8 cellular contexts compared by ENCODE assay signal in genomic region chr9:134136117-134136996, GRCh38. TPM values are rescaled to one million over a fixed set of nuclear protein-coding genes. Genes with fewer than 3 reads are reported as not detected.
DNase-seq lines count a peak whose midpoint lies in the region; ATAC-seq and TF ChIP-seq lines count a peak whose summit lies in the region.

No MANE protein-coding gene starts in this region.

- no peaks in the 10 kb centered on the region for H3K9me3 ChIP-seq in Caco-2

- H3K27me3 ChIP-seq in Caco-2 (replicated peaks; ENCODE audit: control insufficient read depth, insufficient read depth, low read length) = no peaks in the 10 kb centered on the region

- peak overlapping the region; percentile 88 for H3K27ac Mint-ChIP-seq in Caco-2 (ENCODE audit: unreplicated experiment)

- H3K4me1 ChIP-seq in Caco-2 = peaks cover 24% of the 10 kb centered on the region

- H3K4me3 Mint-ChIP-seq in Caco-2 (ENCODE audit: unreplicated experiment) = peak overlapping the region; percentile 94

- DNase-seq in Caco-2 (peak in 1 of 2 experiments; percentile 29), HuH-7.5 (ENCODE audit: low spot score) (peak; percentile 61), hepatic stellate cell (ENCODE audit: low spot score) (peak; percentile 61), skeletal muscle cell (ENCODE audit: low read depth) (no peak), NCI-H1436 (lab: John Stamatoyannopoulos, UW) (no peak)
- DNase-seq in activated naive CD4-positive, alpha-beta T cell treated with anti-CD3 and anti-CD28 coated beads, Interleukin-2, amount 50 U/mL, for 16 hours = peak; percentile 28

- H3K36me3 ChIP-seq in Caco-2 (ENCODE audit: control insufficient read depth, insufficient read depth, low read length) = no peaks in the 10 kb centered on the region; the same call in 1 of the 2 replicates

- no TSS peak for BruUV-seq in Caco-2 (replicated peaks; lab: Mats Ljungman, UMichigan)

- H3K4me1 Mint-ChIP-seq in Caco-2 (ENCODE audit: low read depth, unreplicated experiment) = peaks cover 20% of the 10 kb centered on the region

- H3K4me3 ChIP-seq in Caco-2 (ENCODE audit: low read depth, low read length) (peak overlapping the region; percentile 99), skeletal muscle cell (ENCODE audit: low read depth, low read length) (peak overlapping the region; percentile 82)

- H3K9me3 Mint-ChIP-seq in Caco-2 (ENCODE audit: unreplicated experiment) = no peaks in the 10 kb centered on the region

- CTCF ChIA-PET in Caco-2 (lab: Charles Lee) = interaction anchor here (1.1 kb wide), 1 partner anchor 28 kb away, joined by 4 read pairs; the partner anchor contains the start of gene RNU6ATAC

- H3K27me3 Mint-ChIP-seq in Caco-2 (ENCODE audit: insufficient read depth, unreplicated experiment) = no peaks in the 10 kb centered on the region

- peaks cover 34% of the 10 kb centered on the region for H3K36me3 Mint-ChIP-seq in Caco-2 (ENCODE audit: insufficient read depth, unreplicated experiment)

- ATAC-seq in GM19455 (IDR thresholded peaks at IDR 0.05; ENCODE audit: unreplicated experiment) (peak; percentile 20), HG02938 (IDR thresholded peaks at IDR 0.05; ENCODE audit: unreplicated experiment) (no peak)

- POLR2A ChIA-PET in Caco-2 (lab: Charles Lee) = interaction anchor here (0.6 to 1.1 kb wide), 6 partner anchors 13 to 659 kb away, joined by 4 to 5 read pairs (median 5); no protein-coding TSS in a partner anchor

- intact Hi-C loops in Caco-2 (cut with micrococcal nuclease; ENCODE audit: unreplicated experiment) = no loop called here

- TF ChIP-seq CTCF in Caco-2 (IDR thresholded peaks at IDR 0.05; ENCODE audit: insufficient read depth in 1 of 2, low read depth in 1 of 2, low read length in 1 of 2, severe bottlenecking in 1 of 2, unreplicated experiment in 1 of 2) = no peak

RNA-seq across cellular contexts. Expression of gene WDR5, which starts 0.5 kb away (rescaled TPM):
- total RNA-seq in Caco-2 (2022) = 51.7 and 54.8 TPM in 2 replicates

RNA-seq across cellular contexts. Expression of gene RNU6ATAC, which starts 28.0 kb away (rescaled TPM):
- total RNA-seq in Caco-2 (2022) = 72.9 and 99.0 TPM in 2 replicates

Comparison
In these comparisons a context has a peak if more than half of its experiments do, and no peak if none do; other contexts are left out.
1. DNase-seq: peak in HuH-7.5 (single experiment), activated naive CD4-positive, alpha-beta T cell treated with anti-CD3 and anti-CD28 coated beads, Interleukin-2, amount 50 U/mL, for 16 hours (single experiment) and hepatic stellate cell (single experiment); none in skeletal muscle cell (single experiment) and NCI-H1436 (single experiment).